ENCODE assay signal across 34 cellular contexts in the genomic region with DNA sequence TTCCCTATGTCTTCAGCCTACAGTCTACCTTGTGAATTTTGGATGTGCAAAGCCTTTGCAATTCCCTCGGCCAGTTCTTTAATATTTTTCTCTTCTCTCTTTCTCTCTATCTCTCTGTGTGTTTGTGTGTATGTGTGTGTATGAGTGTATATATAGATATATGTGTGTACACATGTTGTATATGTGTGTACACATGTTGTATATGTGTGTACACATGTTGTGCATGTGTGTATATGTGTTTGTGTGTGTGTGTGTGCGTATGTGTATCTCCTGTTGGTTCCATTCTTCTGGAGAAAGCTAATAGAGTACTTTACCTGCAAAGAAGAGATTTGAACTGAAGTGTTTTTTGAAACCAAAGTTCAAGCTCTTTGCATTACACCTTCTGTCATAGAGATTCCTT.
"Had no signal": no experiment of that assay in that cellular context is flagged by ENCODE, and none has a peak within 500 bp of the region (broad histone marks: within the 10 kb centered on the region; RNA-seq: fewer than 3 reads in every experiment).

No MANE protein-coding gene starts in this region.

- H3K9me3 ChIP-seq: adrenal gland, ascending aorta, body of pancreas, breast epithelium had no signal

- H3K27ac ChIP-seq: adrenal gland, ascending aorta, body of pancreas, brain microvascular endothelial cell, breast epithelium, cardiac muscle cell had no signal

- ATAC-seq: activated naive CD4-positive, alpha-beta T cell treated with anti-CD3 and anti-CD28 coated beads, Interleukin-2, amount 50 U/mL, for 72 hours; activated naive CD8-positive, alpha-beta T cell treated with anti-CD3 and anti-CD28 coated beads, Interleukin-2, amount 50 U/mL, for 24 hours; activated T-cell treated with anti-CD3 and anti-CD28 coated beads, Interleukin-2, amount 50 U/mL, for 4 hours; activated T-cell treated with anti-CD3 and anti-CD28 coated beads, Interleukin-2, amount 50 U/mL, for 72 hours; activated T-helper 17 cell treated with anti-CD3 and anti-CD28 coated beads, Interleukin-2, amount 50 U/mL, for 72 hours; body of pancreas had no signal

- FAIRE-seq: astrocyte, bronchial epithelial cell had no signal

- H3K4me3 ChIP-seq: adrenal gland, ascending aorta, body of pancreas, breast epithelium, cardiac muscle cell had no signal

- DNase-seq: activated effector memory CD4-positive, alpha-beta T cell treated with anti-CD3 and anti-CD28 coated beads, Interleukin-2, amount 50 U/mL, for 16 hours; activated effector memory CD4-positive, alpha-beta T cell treated with Interleukin-2 at 50 U/mL for 16 hours; activated gamma-delta T cell; activated gamma-delta T cell treated with Interleukin-2 at 50 U/mL for 16 hours; activated naive CD4-positive, alpha-beta T cell; activated naive CD4-positive, alpha-beta T cell treated with anti-CD3 and anti-CD28 coated beads for 36 hours; activated naive CD4-positive, alpha-beta T cell treated with anti-CD3 and anti-CD28 coated beads, Interleukin-2, amount 10 ng/mL, durations not matched to agents 7 days and 5 days; activated naive CD4-positive, alpha-beta T cell treated with anti-CD3 and anti-CD28 coated beads, Interleukin-2, amount 50 U/mL, for 16 hours; activated naive CD4-positive, alpha-beta T cell treated with Interleukin-2 at 50 U/mL for 16 hours; activated naive CD8-positive, alpha-beta T cell treated with anti-CD3 and anti-CD28 coated beads for 36 hours; activated naive CD8-positive, alpha-beta T cell treated with anti-CD3 and anti-CD28 coated beads, Interleukin-2, amount 10 ng/mL, durations not matched to agents 7 days and 5 days; activated naive CD8-positive, alpha-beta T cell treated with anti-CD3 and anti-CD28 coated beads, Interleukin-2, amount 50 U/mL, for 24 hours; activated T-cell treated with anti-CD3 and anti-CD28 coated beads, Interleukin-2, amount 50 U/mL, for 1 hour; activated T-cell treated with anti-CD3 and anti-CD28 coated beads, Interleukin-2, amount 50 U/mL, for 24 hours; activated T-cell treated with anti-CD3 and anti-CD28 coated beads, Interleukin-2, amount 50 U/mL, for 4 hours; activated T-cell treated with anti-CD3 and anti-CD28 coated beads, Interleukin-2, amount 50 U/mL, for 48 hours; activated T-cell treated with anti-CD3 and anti-CD28 coated beads, Interleukin-2, amount 50 U/mL, for 72 hours; adrenal gland; amniotic stem cell; amygdala; anterior cingulate cortex; aorta; body of pancreas; brain microvascular endothelial cell; caudate nucleus; central memory CD4-positive, alpha-beta T cell; cerebellar nuclear complex had no signal

- H3K27me3 ChIP-seq: adrenal gland, ascending aorta, body of pancreas, brain microvascular endothelial cell, breast epithelium, cardiac muscle cell had no signal

- H3K36me3 ChIP-seq: adrenal gland, ascending aorta, brain microvascular endothelial cell, breast epithelium, cardiac muscle cell had no signal

- H3K4me1 ChIP-seq: adrenal gland, ascending aorta, body of pancreas, breast epithelium had no signal
